In the genomic region with DNA sequence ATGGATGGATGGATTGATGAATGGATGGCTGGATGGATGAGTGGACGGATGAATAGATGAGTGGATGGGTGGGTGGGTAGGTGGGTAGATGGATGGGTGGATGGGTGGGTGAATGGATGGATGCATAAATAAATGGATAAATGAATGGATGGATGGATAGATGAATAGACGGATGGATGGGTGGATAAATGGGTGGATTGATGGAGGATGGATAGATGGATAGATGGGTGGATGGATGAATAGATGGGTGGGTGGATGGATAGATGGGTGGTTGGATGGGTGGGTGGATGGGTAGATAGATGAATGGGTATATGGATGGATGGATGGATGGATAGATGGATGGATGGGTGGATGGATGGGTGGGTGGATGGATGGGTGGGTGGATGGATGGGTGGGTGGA, we compare ENCODE assay signal across 8 cellular contexts.
"Had no signal": no experiment of that assay in that cellular context is flagged by ENCODE, and none has a peak within 500 bp of the region (broad histone marks: within the 10 kb centered on the region; RNA-seq: fewer than 3 reads in every experiment).

No MANE protein-coding gene starts in this region.

- H3K4me3 ChIP-seq: GM12878 had no signal

- ATAC-seq: GM12878 had no signal

- FAIRE-seq: G401.6, GM12878, GM12891, GM12892, GM18507, GM19239 had no signal

- DNase-seq: GDM1, GF-D8 had no signal
